In the genomic region with DNA sequence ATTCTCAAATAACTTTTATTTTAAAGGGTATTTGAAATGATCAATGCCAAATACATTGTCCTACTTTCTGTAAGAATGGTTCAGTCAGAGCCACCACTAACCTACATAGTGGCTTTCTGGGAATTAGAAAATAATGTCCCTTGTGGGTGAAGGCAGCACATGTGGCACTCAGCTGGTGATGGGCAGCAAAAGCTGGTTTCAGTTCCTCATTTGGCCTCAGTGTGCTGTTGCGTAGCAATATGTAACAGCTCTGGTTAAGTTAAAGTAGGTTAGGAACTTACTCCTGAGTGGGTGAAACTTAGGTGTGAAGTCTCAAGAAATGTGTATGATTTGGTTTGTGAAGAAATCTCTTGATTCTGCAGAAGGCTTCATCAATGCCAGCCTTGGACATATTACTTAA, we compare ENCODE assay signal across 13 cellular contexts.
DNase-seq lines count a peak whose midpoint lies in the region; ATAC-seq and TF ChIP-seq lines count a peak whose summit lies in the region.
"Had no signal": no experiment of that assay in that cellular context is flagged by ENCODE, and none has a peak within 500 bp of the region (broad histone marks: within the 10 kb centered on the region; RNA-seq: fewer than 3 reads in every experiment).

No MANE protein-coding gene starts in this region.

- no peaks in the 10 kb centered on the region for H3K79me2 ChIP-seq in neural progenitor cell (ENCODE audit: low read depth)

- no peaks in the 10 kb centered on the region for H4K20me1 ChIP-seq in neural progenitor cell (ENCODE audit: low read depth)

- H3K4me2 ChIP-seq in neural progenitor cell, result no peak overlapping the region

- peaks cover 0 to 17% (median 4%) of the 10 kb centered on the region in 11 donors for H3K9me3 Mint-ChIP-seq in naive thymus-derived CD4-positive, alpha-beta T cell
- H3K9me3 Mint-ChIP-seq in activated CD4-positive, alpha-beta T cell treated with anti-CD3 and anti-CD28 coated beads, Interleukin-2, amount 10 ng/mL, durations not matched to agents 24 days and 14 days, result no peaks in the 10 kb centered on the region
- H3K9me3 Mint-ChIP-seq in neural progenitor cell, result no peaks in the 10 kb centered on the region

- TF ChIP-seq CTCF in neural progenitor cell (IDR thresholded peaks at IDR 0.05), result no peak

- no peak for DNase-seq in naive thymus-derived CD4-positive, alpha-beta T cell
- no peak for DNase-seq in activated CD4-positive, alpha-beta T cell treated with anti-CD3 and anti-CD28 coated beads, Interleukin-2, amount 10 ng/mL, durations not matched to agents 24 days and 14 days
- DNase-seq in ecto neural progenitor cell (ENCODE audit: low spot score) (no peak), neural progenitor cell (ENCODE audit: low spot score) (no peak), NCI-H2227 (lab: John Stamatoyannopoulos, UW; ENCODE audit: unreplicated experiment) (no peak)
- DNase-seq: DMS79 treated with DMSO at 0.1 percent for 48 hours, gastrocnemius medialis, NCI-H1417 treated with DMSO at 0.1 percent for 48 hours had no signal

- H3K27me3 Mint-ChIP-seq in naive thymus-derived CD4-positive, alpha-beta T cell, result peaks cover 7 to 28% (median 10%) of the 10 kb centered on the region in 5 donors
- peaks cover 3% of the 10 kb centered on the region for H3K27me3 Mint-ChIP-seq in activated CD4-positive, alpha-beta T cell treated with anti-CD3 and anti-CD28 coated beads, Interleukin-2, amount 10 ng/mL, durations not matched to agents 24 days and 14 days
- peaks cover 2% of the 10 kb centered on the region for H3K27me3 Mint-ChIP-seq in neural progenitor cell (ENCODE audit: insufficient read depth, low read depth)

- H3K27ac Mint-ChIP-seq in naive thymus-derived CD4-positive, alpha-beta T cell, result no peak overlapping the region
- no peak overlapping the region for H3K27ac Mint-ChIP-seq in activated CD4-positive, alpha-beta T cell treated with anti-CD3 and anti-CD28 coated beads, Interleukin-2, amount 10 ng/mL, durations not matched to agents 24 days and 14 days
- H3K27ac Mint-ChIP-seq in neural progenitor cell, result no peak overlapping the region

- no peaks in the 10 kb centered on the region for H3K4me1 ChIP-seq in naive thymus-derived CD4-positive, alpha-beta T cell (ENCODE audit: control insufficient read depth in 2 of 2, insufficient read depth in 2 of 2, low read length in 2 of 2)
- no peaks in the 10 kb centered on the region for H3K4me1 ChIP-seq in neural progenitor cell
- H3K4me1 ChIP-seq: gastrocnemius medialis had no signal

- peaks cover 0 to under 1% (median 0%) of the 10 kb centered on the region in 5 donors for H3K36me3 Mint-ChIP-seq in naive thymus-derived CD4-positive, alpha-beta T cell
- no peaks in the 10 kb centered on the region for H3K36me3 Mint-ChIP-seq in activated CD4-positive, alpha-beta T cell treated with anti-CD3 and anti-CD28 coated beads, Interleukin-2, amount 10 ng/mL, durations not matched to agents 24 days and 14 days (ENCODE audit: low read depth)
- H3K36me3 Mint-ChIP-seq in neural progenitor cell, result no peaks in the 10 kb centered on the region

- no peaks in the 10 kb centered on the region for H3K9me3 ChIP-seq in naive thymus-derived CD4-positive, alpha-beta T cell (ENCODE audit: control insufficient read depth in 2 of 3, low read length in 3 of 3)
- H3K9me3 ChIP-seq in neural progenitor cell (ENCODE audit: low read depth), result no peaks in the 10 kb centered on the region
- H3K9me3 ChIP-seq: gastrocnemius medialis had no signal

- H3K4me1 Mint-ChIP-seq in naive thymus-derived CD4-positive, alpha-beta T cell, result no peaks in the 10 kb centered on the region
- H3K4me1 Mint-ChIP-seq in activated CD4-positive, alpha-beta T cell treated with anti-CD3 and anti-CD28 coated beads, Interleukin-2, amount 10 ng/mL, durations not matched to agents 24 days and 14 days, result no peaks in the 10 kb centered on the region
- peaks cover 4% of the 10 kb centered on the region for H3K4me1 Mint-ChIP-seq in neural progenitor cell

- H2AFZ ChIP-seq in neural progenitor cell (replicated peaks), result no peak overlapping the region

- H3K36me3 ChIP-seq in naive thymus-derived CD4-positive, alpha-beta T cell (ENCODE audit: control insufficient read depth in 2 of 3, insufficient read depth in 3 of 3, low read length in 3 of 3), result no peaks in the 10 kb centered on the region
- no peaks in the 10 kb centered on the region for H3K36me3 ChIP-seq in neural progenitor cell
- H3K36me3 ChIP-seq: gastrocnemius medialis had no signal

- CTCF ChIA-PET in naive thymus-derived CD4-positive, alpha-beta T cell (lab: Charles Lee), result no interaction called here

- no peak overlapping the region for H3K9ac ChIP-seq in neural progenitor cell

- no peak overlapping the region for H3K27ac ChIP-seq in naive thymus-derived CD4-positive, alpha-beta T cell (ENCODE audit: low read depth, low read length)
- no peak overlapping the region for H3K27ac ChIP-seq in neural progenitor cell
- H3K27ac ChIP-seq: gastrocnemius medialis, SK-N-MC, skin epidermis had no signal

- no peak overlapping the region for H3K4me3 Mint-ChIP-seq in naive thymus-derived CD4-positive, alpha-beta T cell
- H3K4me3 Mint-ChIP-seq in activated CD4-positive, alpha-beta T cell treated with anti-CD3 and anti-CD28 coated beads, Interleukin-2, amount 10 ng/mL, durations not matched to agents 24 days and 14 days, result no peak overlapping the region
- H3K4me3 Mint-ChIP-seq in neural progenitor cell, result no peak overlapping the region

- POLR2A ChIA-PET in naive thymus-derived CD4-positive, alpha-beta T cell (lab: Charles Lee), result no interaction called here

- no peaks in the 10 kb centered on the region for H3K27me3 ChIP-seq in naive thymus-derived CD4-positive, alpha-beta T cell (ENCODE audit: control insufficient read depth in 2 of 2, insufficient read depth in 2 of 2, low read length in 2 of 2)
- no peaks in the 10 kb centered on the region for H3K27me3 ChIP-seq in neural progenitor cell
- H3K27me3 ChIP-seq: gastrocnemius medialis had no signal

- intact Hi-C loops in naive thymus-derived CD4-positive, alpha-beta T cell (cut with micrococcal nuclease), result no loop called here
- intact Hi-C loops in activated CD4-positive, alpha-beta T cell treated with anti-CD3 and anti-CD28 coated beads, Interleukin-2, amount 10 ng/mL, durations not matched to agents 24 days and 14 days (cut with micrococcal nuclease), result no loop called here

- H3F3A ChIP-seq in neural progenitor cell (ENCODE audit: low read depth), result no peaks in the 10 kb centered on the region

- H3K4me3 ChIP-seq in naive thymus-derived CD4-positive, alpha-beta T cell (ENCODE audit: low read length), result no peak overlapping the region
- H3K4me3 ChIP-seq in neural progenitor cell, result no peak overlapping the region
- H3K4me3 ChIP-seq: gastrocnemius medialis, SK-N-MC, skin epidermis had no signal

- ATAC-seq in GM19025 (IDR thresholded peaks at IDR 0.05; ENCODE audit: low read depth, unreplicated experiment), result peak; percentile 99
- ATAC-seq in HG02642 (IDR thresholded peaks at IDR 0.05; ENCODE audit: poor library complexity, unreplicated experiment), result peak; percentile 97
- peak; percentile 86 for ATAC-seq in HG03558 (IDR thresholded peaks at IDR 0.05; ENCODE audit: extremely low read depth, unreplicated experiment)
- peak; percentile 60 for ATAC-seq in naive thymus-derived CD4-positive, alpha-beta T cell
- ATAC-seq: gastrocnemius medialis had no signal
